In the genomic region with DNA sequence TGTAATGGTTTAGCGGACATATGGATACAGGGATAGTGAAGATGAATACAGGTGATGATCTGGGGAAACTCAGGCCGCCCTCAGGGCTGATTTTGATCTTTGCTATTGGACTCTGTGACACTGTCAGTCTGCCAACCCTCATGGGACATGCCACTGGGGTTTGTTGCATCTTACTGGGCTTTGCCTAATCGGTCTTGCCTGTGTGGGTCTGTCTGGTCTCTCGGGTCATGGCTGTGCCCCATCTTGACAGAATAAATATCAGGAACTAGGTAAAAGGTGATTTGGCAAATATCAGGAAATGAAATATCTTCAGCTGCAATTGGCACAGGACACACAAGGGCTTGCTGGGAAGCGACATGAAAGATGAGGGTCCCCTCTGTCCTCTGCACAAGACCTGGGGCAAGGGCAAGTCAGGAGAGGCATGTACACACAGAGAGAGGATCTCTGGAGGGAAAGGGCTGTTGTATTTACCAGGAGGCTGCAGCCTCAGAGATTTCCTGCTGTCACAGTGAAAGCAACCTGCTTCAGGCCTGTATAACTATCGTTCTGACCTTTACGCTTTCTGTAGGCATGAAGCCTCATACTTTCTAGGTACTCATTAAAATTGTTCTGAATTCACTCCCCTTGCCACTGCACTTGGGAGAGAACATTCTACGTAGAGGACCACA, we compare ENCODE assay signal across 31 cellular contexts. TPM values are rescaled to one million over a fixed set of nuclear protein-coding genes. Genes with fewer than 3 reads are reported as not detected.
A peak's percentile ranks its signal among the peaks of the same experiment; 100 is the strongest.
DNase-seq lines count a peak whose midpoint lies in the region; ATAC-seq, FAIRE-seq and TF ChIP-seq lines count a peak whose summit lies in the region.
"Had no signal": no experiment of that assay in that cellular context is flagged by ENCODE, and none has a peak within 500 bp of the region (broad histone marks: within the 10 kb centered on the region; RNA-seq: fewer than 3 reads in every experiment).

No MANE protein-coding gene starts in this region.

- H3K18ac ChIP-seq in mesenchymal stem cell (ENCODE audit: low read depth in 1 of 2, low read length in 2 of 2) = no peak overlapping the region

- no TSS peak for BruUV-seq in Calu3 (replicated peaks; lab: Mats Ljungman, UMichigan)

- FAIRE-seq in pancreas (lab: Jason Lieb, UNC) = no peak
- FAIRE-seq: A204.1, urothelium cell line had no signal

- H2BK12ac ChIP-seq in mesenchymal stem cell (ENCODE audit: low read length in 2 of 2) = no peak overlapping the region

- no peak overlapping the region for H3K27ac Mint-ChIP-seq in Calu3 (ENCODE audit: unreplicated experiment)
- H3K27ac Mint-ChIP-seq: activated CD8-positive, alpha-beta T cell treated with anti-CD3 and anti-CD28 coated beads for 36 hours; activated naive CD4-positive, alpha-beta T cell treated with anti-CD3 and anti-CD28 coated beads, Interleukin-2, amount 50 U/mL, for 24 hours; activated T-helper 2 cell treated with anti-CD3 and anti-CD28 coated beads, Interferon-gamma antibody, Interleukin-2, Interleukin-4, amounts not matched to agents 10 μg/mL and 5 μg/mL and 100 μg/mL, durations not matched to agents 14 hours and 24 hours and 36 hours; memory B cell; T-helper 1 cell treated with Interleukin-12 subunit alpha and Interleukin-12 subunit beta and Interleukin-4 antibody, amounts not matched to agents 30 μg/mL and 1 μg/mL, for 36 hours had no signal

- H3K4me2 ChIP-seq in SK-N-SH = no peak overlapping the region
- no peak overlapping the region for H3K4me2 ChIP-seq in mesenchymal stem cell (ENCODE audit: low read length, poor library complexity, severe bottlenecking)

- H2BK15ac ChIP-seq in mesenchymal stem cell (ENCODE audit: low read depth, poor library complexity, severe bottlenecking) = no peak overlapping the region

- WGBS in SK-N-SH (ENCODE audit: low lambda C conversion rate) = 86% methylated on average over 8 of the region's 8 CpGs
- WGBS in pancreas, 2 donors = 41 to 44% methylated on average over 8 of the region's 8 CpGs
- WGBS in mesenchymal stem cell = 90% methylated on average over 8 of the region's 8 CpGs

- no peaks in the 10 kb centered on the region for H3K9me2 ChIP-seq in SK-N-SH

- no peak overlapping the region for H2AK5ac ChIP-seq in mesenchymal stem cell (ENCODE audit: low read length, severe bottlenecking)

- peaks cover 4% of the 10 kb centered on the region for H3K9me3 Mint-ChIP-seq in Calu3 (ENCODE audit: low read depth, unreplicated experiment)
- H3K9me3 Mint-ChIP-seq: activated CD8-positive, alpha-beta T cell treated with anti-CD3 and anti-CD28 coated beads for 36 hours; activated naive CD4-positive, alpha-beta T cell treated with anti-CD3 and anti-CD28 coated beads, Interleukin-2, amount 50 U/mL, for 24 hours; activated T-helper 2 cell treated with anti-CD3 and anti-CD28 coated beads, Interferon-gamma antibody, Interleukin-2, Interleukin-4, amounts not matched to agents 10 μg/mL and 5 μg/mL and 100 μg/mL, durations not matched to agents 14 hours and 24 hours and 36 hours; T-helper 1 cell treated with Interleukin-12 subunit alpha and Interleukin-12 subunit beta and Interleukin-4 antibody, amounts not matched to agents 30 μg/mL and 1 μg/mL, for 36 hours had no signal

- H3K36me3 ChIP-seq in SK-N-SH (replicated peaks in 1 of 2; ENCODE audit: control insufficient read depth in 1 of 2, insufficient read depth in 2 of 2, low read length in 1 of 2) (no peaks in the 10 kb centered on the region), pancreas (no peaks in the 10 kb centered on the region), mesenchymal stem cell (ENCODE audit: control insufficient read depth in 1 of 2, insufficient read depth in 2 of 2, low read depth in 1 of 2, low read length in 2 of 2) (no peaks in the 10 kb centered on the region)
- H3K36me3 ChIP-seq: breast epithelium, heart right ventricle, SJSA1 had no signal

- no peaks in the 10 kb centered on the region for H3K79me2 ChIP-seq in SK-N-SH (ENCODE audit: insufficient read depth)

- ATAC-seq in SK-N-SH treated with all-trans-retinoic acid at 6 μM for 48 hours (no peak), left lobe of liver (peak; percentile 73), pancreas (peak in 2 of 4 donors; percentile 14 to 16), HG03039 (IDR thresholded peaks at IDR 0.05; ENCODE audit: unreplicated experiment) (no peak), GM21367 (IDR thresholded peaks at IDR 0.05; ENCODE audit: unreplicated experiment) (no peak)
- ATAC-seq: activated CD8-positive, alpha-beta T cell treated with anti-CD3 and anti-CD28 coated beads for 36 hours; heart right ventricle; right cardiac atrium had no signal

- H4K91ac ChIP-seq in mesenchymal stem cell (ENCODE audit: low read length) = no peak overlapping the region

- H3K27ac ChIP-seq in SK-N-SH (ENCODE audit: low read depth in 2 of 2, low read length in 1 of 2) = no peak overlapping the region
- H3K27ac ChIP-seq in pancreas = peak overlapping the region in 3 of 4 donors; percentile 10 to 26 (median 13)
- no peak overlapping the region for H3K27ac ChIP-seq in mesenchymal stem cell (ENCODE audit: low read length, poor library complexity, severe bottlenecking)
- H3K27ac ChIP-seq: breast epithelium, heart right ventricle, SJSA1 had no signal

- TF ChIP-seq CTCF in SK-N-SH (IDR thresholded peaks at IDR 0.05) (no peak), pancreas (IDR thresholded peaks at IDR 0.05) (no peak), Calu3 (IDR thresholded peaks at IDR 0.05; ENCODE audit: unreplicated experiment) (no peak)

- H3K14ac ChIP-seq in mesenchymal stem cell (ENCODE audit: low read length in 2 of 2) = no peak overlapping the region

- no peak overlapping the region for H2AFZ ChIP-seq in SK-N-SH (ENCODE audit: low read depth)
- no peak overlapping the region for H2AFZ ChIP-seq in mesenchymal stem cell (ENCODE audit: low read depth, low read length)

- intact Hi-C loops in pancreas (cut with DNase I) (no loop called here), Calu3 (cut with micrococcal nuclease; ENCODE audit: unreplicated experiment) (loop anchor here (2.0 kb wide), 1 partner anchor 50 kb away; no protein-coding TSS in a partner anchor)

- TF ChIP-seq RAD21 in SK-N-SH (IDR thresholded peaks at IDR 0.05; ENCODE audit: low read length) = no peak

- POLR2A ChIA-PET in SK-N-SH (lab: Yijun Ruan, JAX) = no interaction called here

- no peaks in the 10 kb centered on the region for H3K79me1 ChIP-seq in mesenchymal stem cell (replicated peaks; ENCODE audit: low read length, poor library complexity, severe bottlenecking)

- no peak overlapping the region for H3K4me3 Mint-ChIP-seq in Calu3 (ENCODE audit: low read depth, unreplicated experiment)
- H3K4me3 Mint-ChIP-seq: activated CD8-positive, alpha-beta T cell treated with anti-CD3 and anti-CD28 coated beads for 36 hours; activated naive CD4-positive, alpha-beta T cell treated with anti-CD3 and anti-CD28 coated beads, Interleukin-2, amount 50 U/mL, for 24 hours; memory B cell; T-helper 1 cell treated with Interleukin-12 subunit alpha and Interleukin-12 subunit beta and Interleukin-4 antibody, amounts not matched to agents 30 μg/mL and 1 μg/mL, for 36 hours had no signal

- H3K4ac ChIP-seq in mesenchymal stem cell (ENCODE audit: low read depth in 1 of 2, low read length in 2 of 2) = no peak overlapping the region

- no peaks in the 10 kb centered on the region for H3K36me3 Mint-ChIP-seq in Calu3 (ENCODE audit: insufficient read depth, unreplicated experiment)
- H3K36me3 Mint-ChIP-seq: activated naive CD4-positive, alpha-beta T cell treated with anti-CD3 and anti-CD28 coated beads, Interleukin-2, amount 50 U/mL, for 24 hours; memory B cell had no signal

- CTCF ChIA-PET in SK-N-SH (lab: Yijun Ruan, JAX) = interaction anchor here (0.9 to 2.2 kb wide), 4 partner anchors 10 to 71 kb away, joined by 3 to 10 read pairs (median 4); no protein-coding TSS in a partner anchor
- CTCF ChIA-PET in Calu3 (lab: Charles Lee) = no interaction called here

- no peak overlapping the region for H3K23ac ChIP-seq in mesenchymal stem cell (ENCODE audit: low read length in 2 of 2)

- H3K4me1 ChIP-seq in SK-N-SH (ENCODE audit: control insufficient read depth in 1 of 2, insufficient read depth in 2 of 2, low read depth in 1 of 2, low read length in 1 of 2) (peaks cover 16 to 21% of the 10 kb centered on the region in 2 experiments; a peak in 2 of 4 replicates), pancreas (peaks cover 23 to 35% (median 28%) of the 10 kb centered on the region in 3 donors), mesenchymal stem cell (ENCODE audit: control insufficient read depth, insufficient read depth, low read depth, low read length) (no peaks in the 10 kb centered on the region)

- no peak overlapping the region for H4K8ac ChIP-seq in mesenchymal stem cell (ENCODE audit: low read length)

- H2BK5ac ChIP-seq in mesenchymal stem cell (ENCODE audit: low read depth, low read length, poor library complexity, severe bottlenecking) = no peak overlapping the region

- H3K4me1 Mint-ChIP-seq in Calu3 (ENCODE audit: low read depth, unreplicated experiment) = peaks cover 54% of the 10 kb centered on the region

- H3F3A ChIP-seq in SK-N-SH (replicated peaks; ENCODE audit: insufficient read depth) = peaks cover 12% of the 10 kb centered on the region

- no peak overlapping the region for H3K9ac ChIP-seq in SK-N-SH
- no peak overlapping the region for H3K9ac ChIP-seq in mesenchymal stem cell (ENCODE audit: low read length)

- no peaks in the 10 kb centered on the region for H4K20me1 ChIP-seq in SK-N-SH (ENCODE audit: insufficient read depth)

- no peaks in the 10 kb centered on the region for H3K27me3 Mint-ChIP-seq in Calu3 (ENCODE audit: unreplicated experiment)
- H3K27me3 Mint-ChIP-seq: activated naive CD4-positive, alpha-beta T cell treated with anti-CD3 and anti-CD28 coated beads, Interleukin-2, amount 50 U/mL, for 24 hours had no signal

- no peak for TF ChIP-seq EP300 in SK-N-SH (IDR thresholded peaks at IDR 0.05; ENCODE audit: borderline replicate concordance in 1 of 2, low read depth in 1 of 2, low read length in 1 of 2)

- no peak overlapping the region for H3K4me3 ChIP-seq in SK-N-SH (ENCODE audit: low read depth in 2 of 2, low read length in 1 of 2)
- no peak overlapping the region for H3K4me3 ChIP-seq in pancreas
- no peak overlapping the region for H3K4me3 ChIP-seq in mesenchymal stem cell (ENCODE audit: insufficient read depth in 1 of 2, low read depth in 1 of 2, low read length in 2 of 2)
- H3K4me3 ChIP-seq: breast epithelium, heart right ventricle, SJSA1 had no signal

- peak; percentile 12 for DNase-seq in SK-N-SH
- peak; percentile 91 for DNase-seq in left lobe of liver (ENCODE audit: low spot score)
- no peak for DNase-seq in pancreas
- no peak for DNase-seq in Calu3
- no peak for DNase-seq in mesenchymal stem cell
- DNase-seq: activated CD4-positive, alpha-beta T cell treated with anti-CD3 and anti-CD28 coated beads for 1 hour; activated CD8-positive, alpha-beta T cell treated with anti-CD3 and anti-CD28 coated beads for 36 hours; AML-193; amygdala; effector memory CD4-positive, alpha-beta T cell; erythroblast; GOT3; heart right ventricle; NCI-H146; NCI-H524 treated with DMSO at 0.1 percent for 48 hours; nucleus accumbens; right cardiac atrium; stimulated activated CD4-positive, alpha-beta T cell treated with anti-CD3 and anti-CD28 coated beads, Interleukin-12 subunit alpha, Interleukin-12 subunit beta, amount 100 ng/mL, for 4 hours; stimulated activated CD4-positive, alpha-beta T cell treated with anti-CD3 and anti-CD28 coated beads, Interleukin-4, amount 100 ng/mL, for 1 hour; substantia nigra had no signal

- H3K9me3 ChIP-seq in SK-N-SH (no peaks in the 10 kb centered on the region), pancreas (no peaks in the 10 kb centered on the region), mesenchymal stem cell (ENCODE audit: control insufficient read depth, low read length) (no peaks in the 10 kb centered on the region)
- H3K9me3 ChIP-seq: breast epithelium, heart right ventricle, SJSA1 had no signal

- H3K27me3 ChIP-seq in SK-N-SH (ENCODE audit: insufficient read depth) (no peaks in the 10 kb centered on the region), pancreas (no peaks in the 10 kb centered on the region), mesenchymal stem cell (ENCODE audit: control insufficient read depth in 1 of 2, insufficient read depth in 1 of 2, low read length in 2 of 2) (no peaks in the 10 kb centered on the region)
- H3K27me3 ChIP-seq: breast epithelium, heart right ventricle, SJSA1 had no signal

- no peak overlapping the region for H2BK120ac ChIP-seq in mesenchymal stem cell (ENCODE audit: low read depth, low read length)

RNA-seq across cellular contexts. Expression of a gene that starts 52.1 kb away (rescaled TPM):
- polyA plus RNA-seq in SK-N-SH (2012; rRNA removed) = 106 and 164 TPM in 2 replicates
- 138 and 141 TPM in 2 replicates for polyA plus RNA-seq in SK-N-SH (2012; cell fraction: cytosol; rRNA removed)
- polyA plus RNA-seq in SK-N-SH (2012; cell fraction: nucleus; rRNA removed) = 334 and 376 TPM in 2 replicates
- 58.6 TPM for total RNA-seq in left lobe of liver
- 10 to 100 TPM in 5 of 6 donors, 1 to 10 TPM in 1; 7.9 to 16.9 (median 12.7) TPM for total RNA-seq in pancreas
- polyA plus RNA-seq in pancreas = 10 to 100 TPM; 16.1 to 17.3 TPM
- total RNA-seq in Calu3 (2022) = 34.0 and 35.4 TPM in 2 replicates
- polyA plus RNA-seq in mesenchymal stem cell (2013, experiment 1 of 2) = 46.4 TPM
- polyA plus RNA-seq in mesenchymal stem cell (2013, experiment 2 of 2) = 48.5 TPM

Comparison
In these comparisons a context has a peak if more than half of its experiments do, and no peak if none do; other contexts are left out.
1. DNase-seq: peak in SK-N-SH (single experiment) and left lobe of liver (single experiment); none in pancreas (0 of 6), Calu3 (single experiment) and mesenchymal stem cell (single experiment).
2. H3K27ac ChIP-seq: peak in pancreas (3 of 4); none in SK-N-SH (0 of 2) and mesenchymal stem cell (single experiment).